Comparison of ENCODE assay signal across 1 cellular context in genomic region chr21:45043541-45044020, GRCh38.
TF ChIP-seq lines count a peak whose summit lies in the region.

No MANE protein-coding gene starts in this region.

TF ChIP-seq in IMR-90, 13 proteins besides CTCF, POLR2A, EP300 and RAD21 (continued from another document):
- TF ChIP-seq MAZ (IDR thresholded peaks at IDR 0.05; ENCODE audit: borderline replicate concordance, low read depth, low read length) (no peak), RFX5 (IDR thresholded peaks at IDR 0.05; ENCODE audit: low read depth, low read length) (no peak), MAFK (IDR thresholded peaks at IDR 0.05; ENCODE audit: low read depth, low read length) (no peak), CHD1 (IDR thresholded peaks at IDR 0.05; ENCODE audit: low read depth, low read length) (no peak), BHLHE40 (IDR thresholded peaks at IDR 0.05; ENCODE audit: low read depth, low read length) (no peak), CEBPB (IDR thresholded peaks at IDR 0.05; ENCODE audit: low read depth, low read length) (no peak), USF2 (IDR thresholded peaks at IDR 0.05; ENCODE audit: low read depth, low read length) (no peak)
